Comparison of ENCODE assay signal across 8 cellular contexts in the genomic region with DNA sequence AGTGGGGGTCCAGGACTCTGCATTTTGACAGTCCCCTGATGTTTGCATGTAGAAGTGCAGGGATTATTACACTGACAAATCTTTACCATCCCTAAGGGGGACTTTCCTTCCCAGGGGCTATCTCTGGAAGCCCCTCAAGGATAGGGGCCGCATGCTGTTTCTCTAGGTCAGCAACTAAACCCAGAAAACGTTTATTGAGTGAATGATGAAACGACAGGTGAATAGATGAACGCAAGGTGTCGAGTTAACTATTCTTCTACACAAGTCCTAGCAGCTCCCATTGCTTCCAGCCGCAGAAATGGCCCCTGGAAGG. TPM values are rescaled to one million over a fixed set of nuclear protein-coding genes. Genes with fewer than 3 reads are reported as not detected.
A peak's percentile ranks its signal among the peaks of the same experiment; 100 is the strongest.
DNase-seq lines count a peak whose midpoint lies in the region; ATAC-seq and TF ChIP-seq lines count a peak whose summit lies in the region.

No MANE protein-coding gene starts in this region.

- peak overlapping the region; percentile 92 for H3K4me3 Mint-ChIP-seq in memory B cell

- H3K36me3 ChIP-seq in heart left ventricle (peaks cover 0 to 8% (median 3%) of the 10 kb centered on the region in 9 donors), upper lobe of left lung (peaks cover 0 to 5% (median 0%) of the 10 kb centered on the region in 4 donors)

- peak overlapping the region in 11 of 12 donors; percentile 51 to 96 (median 83) for H3K4me3 ChIP-seq in heart left ventricle
- peak overlapping the region; percentile 70 for H3K4me3 ChIP-seq in astrocyte of the spinal cord (ENCODE audit: low read depth, low read length)
- peak overlapping the region in 3 of 4 donors; percentile 59 to 67 (median 66) for H3K4me3 ChIP-seq in upper lobe of left lung

- no peak for TF ChIP-seq CTCF in heart left ventricle (IDR thresholded peaks at IDR 0.05)
- no peak for TF ChIP-seq CTCF in astrocyte of the spinal cord (IDR thresholded peaks at IDR 0.05; ENCODE audit: low read depth, low read length)
- TF ChIP-seq CTCF in upper lobe of left lung (IDR thresholded peaks at IDR 0.05): no peak

- peaks cover 0 to 24% (median 13%) of the 10 kb centered on the region in 12 donors for H3K4me1 ChIP-seq in heart left ventricle
- H3K4me1 ChIP-seq in upper lobe of left lung: peaks cover 8 to 32% (median 15%) of the 10 kb centered on the region in 4 donors

- H3K4me1 Mint-ChIP-seq in memory B cell: peaks cover 12% of the 10 kb centered on the region

- H3K27ac Mint-ChIP-seq in memory B cell: peak overlapping the region; percentile 79

- peaks cover 3% of the 10 kb centered on the region for H3K36me3 Mint-ChIP-seq in memory B cell

- DNase-seq in heart left ventricle: no peak
- no peak for DNase-seq in left ventricle myocardium superior
- no peak for DNase-seq in astrocyte of the spinal cord (ENCODE audit: low read depth, low spot score)
- DNase-seq in memory B cell (ENCODE audit: low spot score in 2 of 2): no peak
- no peak for DNase-seq in upper lobe of left lung
- no peak for DNase-seq in ecto neural progenitor cell (ENCODE audit: low spot score)
- DNase-seq in SW480 (ENCODE audit: low spot score): no peak

- H3K27me3 Mint-ChIP-seq in memory B cell: no peaks in the 10 kb centered on the region

- WGBS in heart left ventricle, 4 donors: 23 to 28% (median 25%) methylated on average over 6 of the region's 6 CpGs
- WGBS in upper lobe of left lung, 2 donors: 24 to 34% methylated on average over 5 to 6 of the region's 6 CpGs

- H3K9me3 ChIP-seq in heart left ventricle (peaks cover 0 to 16% (median 2%) of the 10 kb centered on the region in 12 donors), upper lobe of left lung (peaks cover 0 to 5% (median 0%) of the 10 kb centered on the region in 4 donors)

- ATAC-seq in heart left ventricle: no peak
- ATAC-seq in left ventricle myocardium superior: no peak
- no peak for ATAC-seq in memory B cell (ENCODE audit: low read depth)
- ATAC-seq in upper lobe of left lung (ENCODE audit: low FRiP score in 2 of 2): no peak
- no peak for ATAC-seq in GM18909 (IDR thresholded peaks at IDR 0.05; ENCODE audit: poor library complexity, unreplicated experiment)

- H3K27ac ChIP-seq in heart left ventricle (peak overlapping the region in 9 of 12 donors; percentile 81 to 94 (median 88)), upper lobe of left lung (peak overlapping the region; percentile 88 to 96 (median 90))

- in situ Hi-C loops in astrocyte of the spinal cord (cut with HindIII; ENCODE audit: low sequenced_read_pairs): no loop called here

- H3K9me3 Mint-ChIP-seq in memory B cell: no peaks in the 10 kb centered on the region

- TF ChIP-seq EP300 in upper lobe of left lung (IDR thresholded peaks at IDR 0.05): no peak

- TF ChIP-seq POLR2A in heart left ventricle (IDR thresholded peaks at IDR 0.05): no peak
- TF ChIP-seq POLR2A in upper lobe of left lung (IDR thresholded peaks at IDR 0.05): no peak

- H3K27me3 ChIP-seq in heart left ventricle: no peaks in the 10 kb centered on the region
- no peaks in the 10 kb centered on the region for H3K27me3 ChIP-seq in upper lobe of left lung

- intact Hi-C loops in heart left ventricle (cut with DNase I) (no loop called here), left ventricle myocardium superior (cut with micrococcal nuclease) (no loop called here)

RNA-seq across cellular contexts. Expression of gene HSD17B4, which starts 0.3 kb away (rescaled TPM):
- 100 to 1,000 TPM; 156 to 277 (median 230) TPM for total RNA-seq in heart left ventricle
- polyA plus RNA-seq in heart left ventricle: 100 to 1,000 TPM; 112 to 194 TPM
- 290 TPM for total RNA-seq in left ventricle myocardium superior
- total RNA-seq in upper lobe of left lung: 100 to 1,000 TPM; 240 to 430 (median 355) TPM
